Comparison of ENCODE assay signal across 11 cellular contexts in genomic region chr5:172853355-172853975, GRCh38. TPM values are rescaled to one million over a fixed set of nuclear protein-coding genes. Genes with fewer than 3 reads are reported as not detected.
DNase-seq lines count a peak whose midpoint lies in the region; ATAC-seq and TF ChIP-seq lines count a peak whose summit lies in the region.
"Had no signal": no experiment of that assay in that cellular context is flagged by ENCODE, and none has a peak within 500 bp of the region (broad histone marks: within the 10 kb centered on the region; RNA-seq: fewer than 3 reads in every experiment).

No MANE protein-coding gene starts in this region.

- DNase-seq in choroid plexus epithelial cell (ENCODE audit: low read depth) = peak; percentile 67
- no peak for DNase-seq in kidney glomerular epithelial cell (lab: John Stamatoyannopoulos, UW)
- no peak for DNase-seq in DMS79 treated with DMSO at 0.1 percent for 48 hours (lab: John Stamatoyannopoulos, UW)
- DNase-seq in central memory CD4-positive, alpha-beta T cell = no peak
- no peak for DNase-seq in PC-3
- DNase-seq: COR-L47, NCI-H748 treated with DMSO at 0.1 percent for 48 hours, WERI-Rb-1 had no signal

- intact Hi-C loops in PC-3 (cut with micrococcal nuclease) = no loop called here

- no peaks in the 10 kb centered on the region for H3F3A ChIP-seq in PC-3 (ENCODE audit: low read length, unreplicated experiment)

- CTCF ChIA-PET in PC-3 (lab: Charles Lee) = no interaction called here

- 97 to 100% methylated on average over 4 to 5 of the region's 8 CpGs for WGBS in mesodermal cell (ENCODE audit: insufficient coverage in 2 of 2), 2 experiments

- no TSS peak for BruUV-seq in PC-3 (replicated peaks; lab: Mats Ljungman, UMichigan)

- H3K9ac ChIP-seq in HUES48 (ENCODE audit: low read depth, low read length) (no peak overlapping the region), PC-3 (ENCODE audit: low read length) (no peak overlapping the region)

- no peaks in the 10 kb centered on the region for H3K9me2 ChIP-seq in PC-3 (replicated peaks; ENCODE audit: low read length)

- H3K36me3 ChIP-seq in HUES48 (ENCODE audit: control insufficient read depth, insufficient read depth, low read length) (peaks cover 18% of the 10 kb centered on the region), mesodermal cell (ENCODE audit: control insufficient read depth, insufficient read depth, low read length) (peaks cover 39% of the 10 kb centered on the region), PC-3 (ENCODE audit: low read depth, low read length) (no peaks in the 10 kb centered on the region; the same call in 1 of the 2 replicates)
- H3K36me3 ChIP-seq: WERI-Rb-1 had no signal

- peak overlapping the region; percentile 36 for H3K27ac ChIP-seq in 22Rv1
- H3K27ac ChIP-seq in HUES48 (ENCODE audit: low read depth, low read length) = peak overlapping the region; percentile 6
- H3K27ac ChIP-seq in mesodermal cell (ENCODE audit: low read depth, low read length, severe bottlenecking) = peak overlapping the region; percentile 64
- no peak overlapping the region for H3K27ac ChIP-seq in PC-3 (ENCODE audit: low read length)
- H3K27ac ChIP-seq: WERI-Rb-1 had no signal

- peaks cover 89% of the 10 kb centered on the region for H3K79me2 ChIP-seq in PC-3 (ENCODE audit: low read length)

- no peak for TF ChIP-seq CTCF in 22Rv1 (IDR thresholded peaks at IDR 0.05)
- TF ChIP-seq CTCF in choroid plexus epithelial cell (conservative IDR thresholded peaks at IDR 0.05; ENCODE audit: low read depth, low read length) = no peak
- no peak for TF ChIP-seq CTCF in PC-3 (conservative IDR thresholded peaks at IDR 0.05; ENCODE audit: low read depth, low read length)

- H3K4me1 ChIP-seq in HUES48 (ENCODE audit: control insufficient read depth, insufficient read depth, low read length) (0 out of 2 replicates have a peak, but pooled peaks cover 9% of the 10 kb centered on the region), mesodermal cell (ENCODE audit: control insufficient read depth, insufficient read depth, low read length, poor library complexity, severe bottlenecking) (peaks cover 14% of the 10 kb centered on the region), PC-3 (ENCODE audit: insufficient read depth, low read length) (peaks cover 16% of the 10 kb centered on the region)

- H2AFZ ChIP-seq in PC-3 (ENCODE audit: low read length) = no peak overlapping the region

- H3K4me3 ChIP-seq in HUES48 (ENCODE audit: low read depth, low read length) (no peak overlapping the region), choroid plexus epithelial cell (ENCODE audit: low read depth, low read length) (no peak overlapping the region), mesodermal cell (ENCODE audit: extremely low read depth, insufficient read depth, low read length, poor library complexity, severe bottlenecking) (no peak overlapping the region), PC-3 (ENCODE audit: low read length) (no peak overlapping the region)

- no peak overlapping the region for H3K4me2 ChIP-seq in PC-3 (ENCODE audit: low read length)

- no peaks in the 10 kb centered on the region for H3K9me3 ChIP-seq in HUES48 (ENCODE audit: control insufficient read depth, insufficient read depth, low read length)
- H3K9me3 ChIP-seq in mesodermal cell (ENCODE audit: control insufficient read depth, low read length) = no peaks in the 10 kb centered on the region
- H3K9me3 ChIP-seq in PC-3 (ENCODE audit: low read length) = no peaks in the 10 kb centered on the region

- H4K20me1 ChIP-seq in PC-3 (ENCODE audit: low read length) = no peaks in the 10 kb centered on the region

- H3K27me3 ChIP-seq in HUES48 (ENCODE audit: control insufficient read depth, insufficient read depth, low read length) = no peaks in the 10 kb centered on the region
- H3K27me3 ChIP-seq in PC-3 (ENCODE audit: low read length) = no peaks in the 10 kb centered on the region

- ATAC-seq in PC-3 = no peak

- POLR2A ChIA-PET in PC-3 (lab: Charles Lee; ENCODE audit: unreplicated experiment) = no interaction called here

RNA-seq across cellular contexts. Expression of gene ERGIC1, which starts 19.4 kb away (rescaled TPM):
- 116 TPM for polyA plus RNA-seq in mesodermal cell (2013, experiment 1 of 2)
- 100 TPM for polyA plus RNA-seq in mesodermal cell (2013, experiment 2 of 2)
- 124 and 148 TPM in 2 replicates for total RNA-seq in PC-3 (2014; rRNA removed)
